8 cellular contexts compared by ENCODE assay signal in genomic region chr6:113352029-113352801, GRCh38.
DNase-seq lines count a peak whose midpoint lies in the region; ATAC-seq and TF ChIP-seq lines count a peak whose summit lies in the region.

No MANE protein-coding gene starts in this region.

- H3K27me3 ChIP-seq in PC-3 (ENCODE audit: low read length) = no peaks in the 10 kb centered on the region

- no peaks in the 10 kb centered on the region for H3K9me2 ChIP-seq in PC-3 (replicated peaks; ENCODE audit: low read length)

- peak overlapping the region; percentile 66 for H3K4me2 ChIP-seq in PC-3 (ENCODE audit: low read length)

- H3K9ac ChIP-seq in PC-3 (ENCODE audit: low read length) = peak overlapping the region; percentile 53

- H3K27ac ChIP-seq in PC-3 (ENCODE audit: low read length) = peak overlapping the region; percentile 91

- DNase-seq in GM03348 (ENCODE audit: low spot score) (peak; percentile 62), PC-3 (peak; percentile 87), dermis blood vessel endothelial cell (peak; percentile 42), nephron progenitor cell (no peak), NCI-H1092 (lab: John Stamatoyannopoulos, UW) (no peak), NCI-H748 (lab: John Stamatoyannopoulos, UW; ENCODE audit: unreplicated experiment) (no peak)
- no peak for DNase-seq in stimulated activated CD8-positive, alpha-beta memory T cell treated with anti-CD3 and anti-CD28 coated beads, Interleukin-4, amount 100 ng/mL, for 48 hours

- H3K9me3 Mint-ChIP-seq in nephron progenitor cell = peaks cover 5% of the 10 kb centered on the region

- H3K9me3 ChIP-seq in PC-3 (ENCODE audit: low read length) = no peaks in the 10 kb centered on the region

- H3K36me3 Mint-ChIP-seq in nephron progenitor cell (ENCODE audit: low read depth) = peaks cover 5% of the 10 kb centered on the region

- CTCF ChIA-PET in PC-3 (lab: Charles Lee) = interaction anchor here (0.7 kb wide), 1 partner anchor 33 kb away, joined by 4 read pairs; no protein-coding TSS in a partner anchor

- H3K4me3 Mint-ChIP-seq in nephron progenitor cell = no peak overlapping the region

- H3K27me3 Mint-ChIP-seq in nephron progenitor cell (ENCODE audit: low read depth, poor library complexity) = peaks cover 2% of the 10 kb centered on the region

- peaks cover 46% of the 10 kb centered on the region for H3K4me1 ChIP-seq in PC-3 (ENCODE audit: insufficient read depth, low read length)

- H3F3A ChIP-seq in PC-3 (ENCODE audit: low read length, unreplicated experiment) = no peaks in the 10 kb centered on the region

- H2AFZ ChIP-seq in PC-3 (ENCODE audit: low read length) = no peak overlapping the region

- POLR2A ChIA-PET in PC-3 (lab: Charles Lee; ENCODE audit: unreplicated experiment) = no interaction called here

- H3K27ac Mint-ChIP-seq in nephron progenitor cell = peak overlapping the region; percentile 30

- ATAC-seq in PC-3 (peak; percentile 90), GM21447 (IDR thresholded peaks at IDR 0.05; ENCODE audit: unreplicated experiment) (no peak)

- intact Hi-C loops in PC-3 (cut with micrococcal nuclease) = loop anchor here (1.0 to 5.0 kb wide), 2 partner anchors 232 to 340 kb away; no protein-coding TSS in a partner anchor

- TF ChIP-seq CTCF in PC-3 (conservative IDR thresholded peaks at IDR 0.05; ENCODE audit: low read depth, low read length) (no peak), nephron progenitor cell (IDR thresholded peaks at IDR 0.05) (no peak)

- H4K20me1 ChIP-seq in PC-3 (ENCODE audit: low read length) = no peaks in the 10 kb centered on the region

- BruUV-seq in PC-3 (replicated peaks; lab: Mats Ljungman, UMichigan) = no TSS peak

- no peaks in the 10 kb centered on the region for H3K79me2 ChIP-seq in PC-3 (ENCODE audit: low read length)

- peaks cover 37% of the 10 kb centered on the region for H3K4me1 Mint-ChIP-seq in nephron progenitor cell

- no peaks in the 10 kb centered on the region for H3K36me3 ChIP-seq in PC-3 (ENCODE audit: low read depth, low read length)

- H3K4me3 ChIP-seq in PC-3 (ENCODE audit: low read length) = 0 out of 2 replicates have a peak overlapping the region, but pooled peaks have one; percentile 23

Comparison
In these comparisons a context has a peak if more than half of its experiments do, and no peak if none do; other contexts are left out.
1. DNase-seq: peak in GM03348 (single experiment), PC-3 (single experiment) and dermis blood vessel endothelial cell (single experiment); none in nephron progenitor cell (single experiment), stimulated activated CD8-positive, alpha-beta memory T cell treated with anti-CD3 and anti-CD28 coated beads, Interleukin-4, amount 100 ng/mL, for 48 hours (single experiment), NCI-H1092 (single experiment) and NCI-H748 (single experiment).